In the genomic region with DNA sequence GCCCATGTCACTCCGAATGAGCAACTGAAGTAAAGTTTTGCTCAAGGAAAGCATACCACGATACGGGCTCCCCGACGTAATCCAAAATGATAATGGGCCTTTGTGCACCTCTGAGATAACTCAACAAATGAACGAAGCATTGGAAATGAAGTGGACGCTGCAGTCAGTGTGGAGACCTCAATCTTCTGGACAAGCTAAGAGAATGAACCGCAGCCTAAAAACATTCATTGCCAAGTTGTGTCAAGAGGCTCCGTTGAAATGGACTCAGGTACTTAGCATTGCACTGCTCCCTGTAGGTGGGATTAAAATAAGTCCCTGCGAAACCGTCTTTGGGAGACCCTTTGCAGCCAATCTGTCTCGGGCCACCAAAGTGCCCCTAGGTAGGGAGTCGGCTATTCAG, we compare ENCODE assay signal across 11 cellular contexts. TPM values are rescaled to one million over a fixed set of nuclear protein-coding genes. Genes with fewer than 3 reads are reported as not detected.
"Had no signal": no experiment of that assay in that cellular context is flagged by ENCODE, and none has a peak within 500 bp of the region (broad histone marks: within the 10 kb centered on the region; RNA-seq: fewer than 3 reads in every experiment).

No MANE protein-coding gene starts in this region.

- DNase-seq: IMR-90, Karpas-422, KBM-7, KG1 had no signal

- ATAC-seq: HepG2 had no signal

- FAIRE-seq: HepG2, HTR-8/SVneo had no signal

- H3K27ac ChIP-seq: HL-60, KMS-11 had no signal

- H3K9ac ChIP-seq: KMS-11 had no signal

- H3K4me2 ChIP-seq: KMS-11 had no signal

RNA-seq across cellular contexts. Expression of a gene that starts 3.9 kb away (rescaled TPM):
- total RNA-seq: HepG2, HT-29, HT1080, IMR-90 had no signal
- polyA plus RNA-seq: HepG2, IgD-negative memory B cell, IMR-90 had no signal

RNA-seq across cellular contexts. Expression of a gene that starts 19.9 kb away (rescaled TPM):
- total RNA-seq: HepG2, HT-29, HT1080, IMR-90 had no signal
- polyA plus RNA-seq: HepG2, IgD-negative memory B cell, IMR-90 had no signal

RNA-seq across cellular contexts. Expression of a gene that starts 40.0 kb away (rescaled TPM):
- total RNA-seq: HT-29, HT1080, IMR-90 had no signal
- polyA plus RNA-seq: IgD-negative memory B cell, IMR-90 had no signal

RNA-seq across cellular contexts. Expression of a gene that starts 42.7 kb away (rescaled TPM):
- total RNA-seq: HepG2, HT-29, HT1080, IMR-90 had no signal
- polyA plus RNA-seq: HepG2, IgD-negative memory B cell, IMR-90 had no signal
